Comparison of ENCODE assay signal across 20 cellular contexts in genomic region chr14:29310210-29310609, GRCh38.
"Had no signal": no experiment of that assay in that cellular context is flagged by ENCODE, and none has a peak within 500 bp of the region (broad histone marks: within the 10 kb centered on the region; RNA-seq: fewer than 3 reads in every experiment).

No MANE protein-coding gene starts in this region.

- H3K27ac ChIP-seq: heart left ventricle, neural progenitor cell, ovary, suprapubic skin, thyroid gland had no signal

- FAIRE-seq: urothelium cell line had no signal

- H3K9me3 ChIP-seq: heart left ventricle, ovary, thyroid gland had no signal

- H3K9me3 Mint-ChIP-seq: neural progenitor cell, type B pancreatic cell had no signal

- H3K4me1 Mint-ChIP-seq: neural progenitor cell; stimulated activated effector memory CD8-positive, alpha-beta T cell treated with anti-CD3 and anti-CD28 coated beads, Interleukin-12 subunit alpha, Interleukin-12 subunit beta, amount 100 ng/mL, for 72 hours had no signal

- H3K9ac ChIP-seq: neural progenitor cell had no signal

- H3K27me3 Mint-ChIP-seq: natural killer cell treated with Interleukin-12 subunit alpha and Interleukin-12 subunit beta and Interleukin-15 and Interleukin-18, amount 100 ng/mL, for 72 hours; type B pancreatic cell had no signal

- H3K36me3 ChIP-seq: heart left ventricle, neural progenitor cell, ovary, suprapubic skin, thyroid gland had no signal

- H3K4me2 ChIP-seq: neural progenitor cell had no signal

- H3K4me1 ChIP-seq: heart left ventricle, neural progenitor cell, suprapubic skin, thyroid gland had no signal

- H3K4me3 ChIP-seq: heart left ventricle, lung, neural progenitor cell, ovary, suprapubic skin, thyroid gland had no signal

- H3K36me3 Mint-ChIP-seq: natural killer cell treated with Interleukin-12 subunit alpha and Interleukin-12 subunit beta and Interleukin-15 and Interleukin-18, amount 100 ng/mL, for 72 hours; neural progenitor cell; stimulated activated effector memory CD8-positive, alpha-beta T cell treated with anti-CD3 and anti-CD28 coated beads, Interleukin-12 subunit alpha, Interleukin-12 subunit beta, amount 100 ng/mL, for 72 hours; type B pancreatic cell had no signal

- DNase-seq: effector CD8-positive, alpha-beta T cell; heart left ventricle; hippocampal formation; left colon; left ventricle myocardium superior; midbrain; nucleus accumbens; ovary; right cardiac atrium; stimulated activated CD4-positive, alpha-beta T cell treated with anti-CD3 and anti-CD28 coated beads, Interleukin-4, amount 100 ng/mL, for 1 hour; stimulated activated CD8-positive, alpha-beta memory T cell treated with anti-CD3 and anti-CD28 coated beads, Interleukin-4, amount 100 ng/mL, for 48 hours; stimulated activated naive CD8-positive, alpha-beta T cell treated with anti-CD3 and anti-CD28 coated beads, Interleukin-15, Interleukin-2, amounts not matched to agents 100 U/mL and 50 U/mL, for 24 hours; thyroid gland had no signal

- H3K27me3 ChIP-seq: heart left ventricle, neural progenitor cell, ovary, suprapubic skin, thyroid gland had no signal

- H3K27ac Mint-ChIP-seq: natural killer cell treated with Interleukin-12 subunit alpha and Interleukin-12 subunit beta and Interleukin-15 and Interleukin-18, amount 100 ng/mL, for 72 hours; neural progenitor cell; stimulated activated effector memory CD8-positive, alpha-beta T cell treated with anti-CD3 and anti-CD28 coated beads, Interleukin-12 subunit alpha, Interleukin-12 subunit beta, amount 100 ng/mL, for 72 hours; type B pancreatic cell had no signal

- ATAC-seq: heart left ventricle; left colon; left ventricle myocardium superior; natural killer cell treated with Interleukin-12 subunit alpha and Interleukin-12 subunit beta and Interleukin-15 and Interleukin-18, amount 100 ng/mL, for 72 hours; right cardiac atrium; stimulated activated effector memory CD8-positive, alpha-beta T cell treated with anti-CD3 and anti-CD28 coated beads, Interleukin-12 subunit alpha, Interleukin-12 subunit beta, amount 100 ng/mL, for 72 hours; stimulated activated naive CD8-positive, alpha-beta T cell treated with anti-CD3 and anti-CD28 coated beads, Interleukin-15, Interleukin-2, amounts not matched to agents 100 U/mL and 50 U/mL, for 24 hours had no signal

- H2AFZ ChIP-seq: neural progenitor cell had no signal

- H3K4me3 Mint-ChIP-seq: natural killer cell treated with Interleukin-12 subunit alpha and Interleukin-12 subunit beta and Interleukin-15 and Interleukin-18, amount 100 ng/mL, for 72 hours; neural progenitor cell; stimulated activated effector memory CD8-positive, alpha-beta T cell treated with anti-CD3 and anti-CD28 coated beads, Interleukin-12 subunit alpha, Interleukin-12 subunit beta, amount 100 ng/mL, for 72 hours; type B pancreatic cell had no signal
